ENCODE assay signal across 10 cellular contexts in the genomic region with DNA sequence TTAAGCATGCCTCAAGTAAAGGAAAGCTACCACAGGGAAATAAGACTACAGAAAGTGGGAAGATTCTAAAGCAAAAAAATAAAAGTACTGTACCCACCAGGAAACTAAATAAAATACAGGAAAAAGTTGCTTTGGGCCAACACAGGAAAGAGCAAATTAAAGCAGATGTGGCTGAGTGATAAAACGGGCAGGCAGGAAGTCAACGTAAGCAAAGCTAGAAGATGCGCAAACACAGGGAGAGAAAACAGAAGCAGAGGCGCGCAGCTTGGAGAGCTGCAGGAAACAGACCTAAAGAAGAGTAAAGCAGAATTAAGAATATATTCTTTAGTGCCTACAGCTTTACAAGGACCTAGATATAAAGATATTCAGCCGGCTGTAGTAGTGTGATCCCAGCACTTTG. TPM values are rescaled to one million over a fixed set of nuclear protein-coding genes. Genes with fewer than 3 reads are reported as not detected.
DNase-seq lines count a peak whose midpoint lies in the region; ATAC-seq lines count a peak whose summit lies in the region.
"Had no signal": no experiment of that assay in that cellular context is flagged by ENCODE, and none has a peak within 500 bp of the region (broad histone marks: within the 10 kb centered on the region; RNA-seq: fewer than 3 reads in every experiment).

No MANE protein-coding gene starts in this region.

- peaks cover 0 to 9% of the 10 kb centered on the region in 2 donors for H3K27me3 Mint-ChIP-seq in CD8-positive, alpha-beta memory T cell
- no peaks in the 10 kb centered on the region for H3K27me3 Mint-ChIP-seq in natural killer cell treated with Interleukin-12 subunit alpha and Interleukin-12 subunit beta and Interleukin-15 and Interleukin-18, amount 100 ng/mL, for 72 hours

- H3K4me3 Mint-ChIP-seq in CD8-positive, alpha-beta memory T cell: peak overlapping the region; percentile 31 to 87 (median 76)
- H3K4me3 Mint-ChIP-seq in natural killer cell treated with Interleukin-12 subunit alpha and Interleukin-12 subunit beta and Interleukin-15 and Interleukin-18, amount 100 ng/mL, for 72 hours: peak overlapping the region; percentile 67

- peak overlapping the region; percentile 65 for H3K27ac ChIP-seq in CD8-positive, alpha-beta memory T cell (ENCODE audit: low read depth, low read length)
- H3K27ac ChIP-seq: epithelial cell of prostate had no signal

- DNase-seq in CD8-positive, alpha-beta memory T cell: peak; percentile 42 to 84 (median 75)
- DNase-seq in T-helper 22 cell (ENCODE audit: low read depth) (peak; percentile 63), EL (no peak), dedifferentiated amniotic fluid mesenchymal stem cell (ENCODE audit: extremely low spot score) (no peak), NCI-H146 (lab: John Stamatoyannopoulos, UW) (no peak)
- DNase-seq in central memory CD4-positive, alpha-beta T cell: peak; percentile 84
- no peak for DNase-seq in natural killer cell treated with Interleukin-12 subunit alpha and Interleukin-12 subunit beta and Interleukin-15 and Interleukin-18, amount 100 ng/mL, for 72 hours (ENCODE audit: low spot score)
- DNase-seq: stimulated activated CD4-positive, alpha-beta T cell treated with anti-CD3 and anti-CD28 coated beads, Interleukin-2, amount 100 ng/mL, for 24 hours had no signal

- peak in 1 of 2 donors; percentile 45 for ATAC-seq in natural killer cell treated with Interleukin-12 subunit alpha and Interleukin-12 subunit beta and Interleukin-15 and Interleukin-18, amount 100 ng/mL, for 72 hours
- no peak for ATAC-seq in HG02798 (IDR thresholded peaks at IDR 0.05; ENCODE audit: poor library complexity, unreplicated experiment)

- peaks cover 57% of the 10 kb centered on the region for H3K36me3 ChIP-seq in CD8-positive, alpha-beta memory T cell (ENCODE audit: insufficient read depth, low read length)

- peak overlapping the region; percentile 32 for H3K4me3 ChIP-seq in CD8-positive, alpha-beta memory T cell (ENCODE audit: low read length)

- CTCF ChIA-PET in CD8-positive, alpha-beta memory T cell (lab: Charles Lee): interaction anchor here (0.9 to 2.6 kb wide), 9 partner anchors 14 to 458 kb away, joined by 3 to 7 read pairs (median 4); no protein-coding TSS in a partner anchor

- no peaks in the 10 kb centered on the region for H3K9me3 ChIP-seq in CD8-positive, alpha-beta memory T cell (ENCODE audit: low read length)

- H3K27me3 ChIP-seq in CD8-positive, alpha-beta memory T cell (ENCODE audit: insufficient read depth, low read length, poor library complexity, severe bottlenecking): no peaks in the 10 kb centered on the region

- no peaks in the 10 kb centered on the region for H3K9me3 Mint-ChIP-seq in CD8-positive, alpha-beta memory T cell
- H3K9me3 Mint-ChIP-seq in natural killer cell treated with Interleukin-12 subunit alpha and Interleukin-12 subunit beta and Interleukin-15 and Interleukin-18, amount 100 ng/mL, for 72 hours: no peaks in the 10 kb centered on the region

- H3K4me1 ChIP-seq in CD8-positive, alpha-beta memory T cell (ENCODE audit: insufficient read depth, low read length): peaks cover 59% of the 10 kb centered on the region

- peaks cover 50 to 66% (median 63%) of the 10 kb centered on the region in 3 donors for H3K4me1 Mint-ChIP-seq in CD8-positive, alpha-beta memory T cell
- peaks cover 30 to 32% of the 10 kb centered on the region in 2 donors for H3K4me1 Mint-ChIP-seq in natural killer cell treated with Interleukin-12 subunit alpha and Interleukin-12 subunit beta and Interleukin-15 and Interleukin-18, amount 100 ng/mL, for 72 hours (ENCODE audit: low read depth in 2 of 2)

- H3K36me3 Mint-ChIP-seq in CD8-positive, alpha-beta memory T cell: peaks cover 20 to 90% (median 23%) of the 10 kb centered on the region in 3 donors
- peaks cover 26% of the 10 kb centered on the region for H3K36me3 Mint-ChIP-seq in natural killer cell treated with Interleukin-12 subunit alpha and Interleukin-12 subunit beta and Interleukin-15 and Interleukin-18, amount 100 ng/mL, for 72 hours

- POLR2A ChIA-PET in CD8-positive, alpha-beta memory T cell (lab: Charles Lee): interaction anchor here (0.6 to 2.0 kb wide), 7 partner anchors 8 to 50 kb away, joined by 3 to 9 read pairs (median 5); a partner anchor contains a TSS

- H3K27ac Mint-ChIP-seq in CD8-positive, alpha-beta memory T cell: peak overlapping the region; percentile 79 to 100 (median 98)
- peak overlapping the region; percentile 81 to 82 for H3K27ac Mint-ChIP-seq in natural killer cell treated with Interleukin-12 subunit alpha and Interleukin-12 subunit beta and Interleukin-15 and Interleukin-18, amount 100 ng/mL, for 72 hours

RNA-seq across cellular contexts. Expression of a gene that starts 21.7 kb away (rescaled TPM):
- 100 to 1,000 TPM; 118 to 122 TPM for total RNA-seq in CD8-positive, alpha-beta memory T cell
- 43.2 TPM for polyA plus RNA-seq in CD8-positive, alpha-beta memory T cell
- total RNA-seq in natural killer cell treated with Interleukin-12 subunit alpha and Interleukin-12 subunit beta and Interleukin-15 and Interleukin-18, amount 100 ng/mL, for 72 hours: 100 to 1,000 TPM in 1 of 2 donors, 10 to 100 TPM in 1; 75.2 to 154 TPM

RNA-seq across cellular contexts. Expression of a gene that starts 36.9 kb away (rescaled TPM):
- total RNA-seq in CD8-positive, alpha-beta memory T cell: 100 to 1,000 TPM; 115 to 129 TPM
- 279 TPM for polyA plus RNA-seq in CD8-positive, alpha-beta memory T cell
- total RNA-seq in natural killer cell treated with Interleukin-12 subunit alpha and Interleukin-12 subunit beta and Interleukin-15 and Interleukin-18, amount 100 ng/mL, for 72 hours: 100 to 1,000 TPM; 111 to 149 TPM

Comparison
In these comparisons a context has a peak if more than half of its experiments do, and no peak if none do; other contexts are left out.
1. DNase-seq: peak in CD8-positive, alpha-beta memory T cell (5 of 5), T-helper 22 cell (single experiment) and central memory CD4-positive, alpha-beta T cell (single experiment); none in natural killer cell treated with Interleukin-12 subunit alpha and Interleukin-12 subunit beta and Interleukin-15 and Interleukin-18, amount 100 ng/mL, for 72 hours (single experiment), EL (single experiment), dedifferentiated amniotic fluid mesenchymal stem cell (single experiment) and NCI-H146 (single experiment).